8 cellular contexts compared by ENCODE assay signal in the genomic region with DNA sequence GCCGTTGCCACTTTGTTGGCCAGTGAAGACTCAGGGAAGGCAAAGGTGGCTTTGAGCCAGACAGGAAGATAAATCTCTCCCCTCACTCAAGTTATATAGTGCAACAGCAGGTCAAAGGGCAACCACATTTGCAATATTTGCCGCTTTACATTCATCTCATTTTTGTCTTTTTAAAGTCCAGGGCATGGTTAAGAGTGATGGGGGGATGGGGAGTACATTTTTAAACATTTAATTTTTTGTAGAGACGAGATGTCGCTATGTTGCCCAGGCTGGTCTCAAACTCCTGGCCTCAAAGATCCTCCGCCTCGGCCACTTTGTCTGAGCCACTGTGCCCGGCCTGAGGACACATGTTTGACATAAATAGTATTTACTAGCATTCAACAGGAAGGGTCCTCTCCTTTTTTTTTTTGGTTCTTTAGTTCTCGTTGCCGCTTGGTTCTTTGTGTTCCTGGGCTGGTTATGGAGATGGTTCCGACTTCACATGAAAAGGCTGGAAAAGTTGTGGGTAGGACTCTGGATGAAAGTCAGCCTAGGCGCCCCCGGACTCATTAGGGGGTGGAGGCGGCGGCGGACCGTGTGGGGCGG.
DNase-seq lines count a peak whose midpoint lies in the region; ATAC-seq and TF ChIP-seq lines count a peak whose summit lies in the region.

No MANE protein-coding gene starts in this region.

- H3K4me1 Mint-ChIP-seq in T-helper 17 cell: peaks cover 37% of the 10 kb centered on the region

- no peaks in the 10 kb centered on the region for H3K36me3 Mint-ChIP-seq in T-helper 17 cell (ENCODE audit: low read depth)

- 31 to 43% methylated on average over 7 to 11 of the region's 17 CpGs for WGBS in gastroesophageal sphincter (ENCODE audit: low coverage in 1 of 2), 2 donors

- intact Hi-C loops in gastrocnemius medialis (cut with DNase I; ENCODE audit: low total_unique reads): loop anchor here (1.0 to 5.0 kb wide), 3 partner anchors 13 to 110 kb away; no protein-coding TSS in a partner anchor

- no peak for ATAC-seq in T-helper 17 cell
- no peak for ATAC-seq in gastroesophageal sphincter
- ATAC-seq in gastrocnemius medialis: no peak

- H3K4me1 ChIP-seq in gastroesophageal sphincter (peaks cover 0 to 26% (median 10%) of the 10 kb centered on the region in 3 donors), gastrocnemius medialis (peaks cover 3 to 9% of the 10 kb centered on the region in 2 donors)

- DNase-seq in T-helper 17 cell: no peak
- no peak for DNase-seq in gastrocnemius medialis
- no peak for DNase-seq in SKM-1 treated with dmso at 0.1 percent for 144 hours (lab: John Stamatoyannopoulos, UW; ENCODE audit: unreplicated experiment)
- DNase-seq in effector CD8-positive, alpha-beta T cell (lab: John Stamatoyannopoulos, UW): no peak
- DNase-seq in NCI-H345 (lab: John Stamatoyannopoulos, UW): no peak
- no peak for DNase-seq in NCI-H524 treated with DMSO at 0.1 percent for 48 hours (lab: John Stamatoyannopoulos, UW)

- peak overlapping the region; percentile 89 for H3K27ac Mint-ChIP-seq in T-helper 17 cell

- TF ChIP-seq EP300 in gastroesophageal sphincter (IDR thresholded peaks at IDR 0.05): no peak

- TF ChIP-seq POLR2A in gastroesophageal sphincter (IDR thresholded peaks at IDR 0.05) (no peak), gastrocnemius medialis (IDR thresholded peaks at IDR 0.05) (no peak)

- H3K27me3 Mint-ChIP-seq in T-helper 17 cell: no peaks in the 10 kb centered on the region

- no peak overlapping the region for H3K27ac ChIP-seq in gastroesophageal sphincter
- peak overlapping the region in 3 of 4 donors; percentile 9 to 21 (median 11) for H3K27ac ChIP-seq in gastrocnemius medialis

- H3K27me3 ChIP-seq in gastroesophageal sphincter (peaks cover 43% of the 10 kb centered on the region), gastrocnemius medialis (peaks cover 0 to 3% (median 0%) of the 10 kb centered on the region in 3 donors)

- in situ Hi-C loops in gastrocnemius medialis (cut with MboI; ENCODE audit: low sequenced_read_pairs in 4 of 4): no loop called here

- no peaks in the 10 kb centered on the region for H3K9me3 ChIP-seq in T-helper 17 cell (ENCODE audit: control insufficient read depth, low read length, poor library complexity, severe bottlenecking)
- H3K9me3 ChIP-seq in gastroesophageal sphincter: no peaks in the 10 kb centered on the region
- H3K9me3 ChIP-seq in gastrocnemius medialis: no peaks in the 10 kb centered on the region

- H3K4me3 ChIP-seq in GM12875 (ENCODE audit: low read depth, low read length) (peak overlapping the region; percentile 66), gastroesophageal sphincter (peak overlapping the region; percentile 29 to 66), gastrocnemius medialis (peak overlapping the region; percentile 43 to 61 (median 56))

- H3K4me3 Mint-ChIP-seq in T-helper 17 cell: peak overlapping the region; percentile 89

- no peak for TF ChIP-seq CTCF in GM12875 (IDR thresholded peaks at IDR 0.05; ENCODE audit: borderline replicate concordance, insufficient read depth, low read depth, low read length)
- TF ChIP-seq CTCF in gastroesophageal sphincter (IDR thresholded peaks at IDR 0.05): no peak
- TF ChIP-seq CTCF in gastrocnemius medialis (IDR thresholded peaks at IDR 0.05 in 4 of 5, conservative IDR thresholded peaks at IDR 0.05 in 1 of 5): no peak

- no peaks in the 10 kb centered on the region for H3K36me3 ChIP-seq in gastroesophageal sphincter
- no peaks in the 10 kb centered on the region for H3K36me3 ChIP-seq in gastrocnemius medialis

Comparison
In these comparisons a context has a peak if more than half of its experiments do, and no peak if none do; other contexts are left out.
1. H3K27ac ChIP-seq: peak in gastrocnemius medialis (3 of 4); none in gastroesophageal sphincter (0 of 4).
2. Peak in every context shown above with its lines, with median percentiles within 50 percentile points of each other: H3K4me3 ChIP-seq.